In the genomic region with DNA sequence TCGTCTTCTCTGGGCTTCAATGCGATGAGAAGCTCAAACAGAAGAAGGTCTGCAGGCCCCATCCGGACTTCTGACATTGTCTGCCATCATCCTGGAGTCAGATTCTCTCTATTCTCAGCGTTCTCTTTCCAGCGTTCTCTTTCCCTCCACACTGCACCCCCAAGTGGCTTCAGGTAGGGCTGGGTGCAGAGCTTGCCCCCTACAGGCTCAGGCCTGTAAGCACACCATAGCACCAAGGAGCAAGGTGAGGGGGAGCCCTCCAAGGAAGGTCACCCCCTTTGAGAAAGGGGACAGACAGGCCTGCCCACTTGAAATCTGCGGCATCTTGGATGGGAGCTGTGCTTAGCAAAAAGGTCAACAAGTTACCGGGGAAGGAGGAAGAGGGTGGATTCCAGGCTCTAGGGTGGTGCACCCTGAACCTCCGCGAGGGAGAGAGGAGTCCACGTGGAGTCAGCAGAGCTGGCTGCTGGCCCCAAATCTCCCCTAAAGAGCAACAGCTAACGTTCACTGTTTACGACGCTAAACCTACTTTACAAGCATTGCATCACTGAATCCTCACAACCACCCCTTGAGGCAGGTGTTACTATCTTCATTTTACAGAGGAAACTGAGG, we compare ENCODE assay signal across 2 cellular contexts.
TF ChIP-seq lines count a peak whose summit lies in the region.

No MANE protein-coding gene starts in this region.

TF ChIP-seq in HCT116, 20 proteins besides CTCF, POLR2A, EP300 and RAD21:
- TF ChIP-seq, protein P1, sequence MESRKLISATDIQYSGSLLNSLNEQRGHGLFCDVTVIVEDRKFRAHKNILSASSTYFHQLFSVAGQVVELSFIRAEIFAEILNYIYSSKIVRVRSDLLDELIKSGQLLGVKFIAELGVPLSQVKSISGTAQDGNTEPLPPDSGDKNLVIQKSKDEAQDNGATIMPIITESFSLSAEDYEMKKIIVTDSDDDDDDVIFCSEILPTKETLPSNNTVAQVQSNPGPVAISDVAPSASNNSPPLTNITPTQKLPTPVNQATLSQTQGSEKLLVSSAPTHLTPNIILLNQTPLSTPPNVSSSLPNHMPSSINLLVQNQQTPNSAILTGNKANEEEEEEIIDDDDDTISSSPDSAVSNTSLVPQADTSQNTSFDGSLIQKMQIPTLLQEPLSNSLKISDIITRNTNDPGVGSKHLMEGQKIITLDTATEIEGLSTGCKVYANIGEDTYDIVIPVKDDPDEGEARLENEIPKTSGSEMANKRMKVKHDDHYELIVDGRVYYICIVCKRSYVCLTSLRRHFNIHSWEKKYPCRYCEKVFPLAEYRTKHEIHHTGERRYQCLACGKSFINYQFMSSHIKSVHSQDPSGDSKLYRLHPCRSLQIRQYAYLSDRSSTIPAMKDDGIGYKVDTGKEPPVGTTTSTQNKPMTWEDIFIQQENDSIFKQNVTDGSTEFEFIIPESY (IDR thresholded peaks at IDR 0.05; ENCODE audit: extremely low read depth, insufficient replicate concordance, low read length) = no peak
- no peak for TF ChIP-seq YY1 (IDR thresholded peaks at IDR 0.05; ENCODE audit: extremely low read depth, insufficient replicate concordance, low read depth, low read length)
- no peak for TF ChIP-seq ZNF274 (IDR thresholded peaks at IDR 0.05; ENCODE audit: low read depth, low read length)
- no peak for TF ChIP-seq POLR2AphosphoS5 (IDR thresholded peaks at IDR 0.05; ENCODE audit: low read depth, low read length)
- no peak for TF ChIP-seq CEBPB (IDR thresholded peaks at IDR 0.05; ENCODE audit: low read depth)
- no peak for TF ChIP-seq TCF7L2 (IDR thresholded peaks at IDR 0.05; ENCODE audit: borderline replicate concordance, extremely low read depth, insufficient read depth, insufficient read length)
- TF ChIP-seq, protein P2, sequence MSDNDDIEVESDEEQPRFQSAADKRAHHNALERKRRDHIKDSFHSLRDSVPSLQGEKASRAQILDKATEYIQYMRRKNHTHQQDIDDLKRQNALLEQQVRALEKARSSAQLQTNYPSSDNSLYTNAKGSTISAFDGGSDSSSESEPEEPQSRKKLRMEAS (IDR thresholded peaks at IDR 0.05) = no peak
- no peak for TF ChIP-seq SRF (IDR thresholded peaks at IDR 0.05; ENCODE audit: low read depth)
- TF ChIP-seq, protein P3, sequence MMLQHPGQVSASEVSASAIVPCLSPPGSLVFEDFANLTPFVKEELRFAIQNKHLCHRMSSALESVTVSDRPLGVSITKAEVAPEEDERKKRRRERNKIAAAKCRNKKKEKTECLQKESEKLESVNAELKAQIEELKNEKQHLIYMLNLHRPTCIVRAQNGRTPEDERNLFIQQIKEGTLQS (IDR thresholded peaks at IDR 0.05) = no peak
- TF ChIP-seq CBX3 (IDR thresholded peaks at IDR 0.05; ENCODE audit: low read depth) = no peak
- TF ChIP-seq JUND (IDR thresholded peaks at IDR 0.05) = no peak
- no peak for TF ChIP-seq FOSL1 (IDR thresholded peaks at IDR 0.05; ENCODE audit: low read depth)
- TF ChIP-seq EZH2phosphoT487 (IDR thresholded peaks at IDR 0.05; ENCODE audit: borderline replicate concordance) = no peak
- TF ChIP-seq ZFX (IDR thresholded peaks at IDR 0.05) = no peak
- TF ChIP-seq SP1 (IDR thresholded peaks at IDR 0.05; ENCODE audit: low read depth) = no peak
- TF ChIP-seq ELF1 (IDR thresholded peaks at IDR 0.05; ENCODE audit: borderline replicate concordance, low read depth) = no peak
- TF ChIP-seq SIN3A (IDR thresholded peaks at IDR 0.05; ENCODE audit: low read depth) = no peak
- TF ChIP-seq EGR1 (IDR thresholded peaks at IDR 0.05; ENCODE audit: low read depth) = no peak
- TF ChIP-seq, protein P4, sequence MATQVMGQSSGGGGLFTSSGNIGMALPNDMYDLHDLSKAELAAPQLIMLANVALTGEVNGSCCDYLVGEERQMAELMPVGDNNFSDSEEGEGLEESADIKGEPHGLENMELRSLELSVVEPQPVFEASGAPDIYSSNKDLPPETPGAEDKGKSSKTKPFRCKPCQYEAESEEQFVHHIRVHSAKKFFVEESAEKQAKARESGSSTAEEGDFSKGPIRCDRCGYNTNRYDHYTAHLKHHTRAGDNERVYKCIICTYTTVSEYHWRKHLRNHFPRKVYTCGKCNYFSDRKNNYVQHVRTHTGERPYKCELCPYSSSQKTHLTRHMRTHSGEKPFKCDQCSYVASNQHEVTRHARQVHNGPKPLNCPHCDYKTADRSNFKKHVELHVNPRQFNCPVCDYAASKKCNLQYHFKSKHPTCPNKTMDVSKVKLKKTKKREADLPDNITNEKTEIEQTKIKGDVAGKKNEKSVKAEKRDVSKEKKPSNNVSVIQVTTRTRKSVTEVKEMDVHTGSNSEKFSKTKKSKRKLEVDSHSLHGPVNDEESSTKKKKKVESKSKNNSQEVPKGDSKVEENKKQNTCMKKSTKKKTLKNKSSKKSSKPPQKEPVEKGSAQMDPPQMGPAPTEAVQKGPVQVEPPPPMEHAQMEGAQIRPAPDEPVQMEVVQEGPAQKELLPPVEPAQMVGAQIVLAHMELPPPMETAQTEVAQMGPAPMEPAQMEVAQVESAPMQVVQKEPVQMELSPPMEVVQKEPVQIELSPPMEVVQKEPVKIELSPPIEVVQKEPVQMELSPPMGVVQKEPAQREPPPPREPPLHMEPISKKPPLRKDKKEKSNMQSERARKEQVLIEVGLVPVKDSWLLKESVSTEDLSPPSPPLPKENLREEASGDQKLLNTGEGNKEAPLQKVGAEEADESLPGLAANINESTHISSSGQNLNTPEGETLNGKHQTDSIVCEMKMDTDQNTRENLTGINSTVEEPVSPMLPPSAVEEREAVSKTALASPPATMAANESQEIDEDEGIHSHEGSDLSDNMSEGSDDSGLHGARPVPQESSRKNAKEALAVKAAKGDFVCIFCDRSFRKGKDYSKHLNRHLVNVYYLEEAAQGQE (IDR thresholded peaks at IDR 0.05; ENCODE audit: low read depth) = no peak
TF ChIP-seq in HCT116: peak in this region for 0.

TF ChIP-seq in endothelial cell of umbilical vein, 7 proteins besides CTCF, POLR2A, EP300 and RAD21:
- no peak for TF ChIP-seq POLR2AphosphoS5 (IDR thresholded peaks at IDR 0.05; ENCODE audit: insufficient read depth, low read depth, low read length)
- TF ChIP-seq GATA2 (IDR thresholded peaks at IDR 0.05; ENCODE audit: insufficient read depth, insufficient read length, low read depth, low read length) = no peak
- TF ChIP-seq EZH2 (IDR thresholded peaks at IDR 0.05; ENCODE audit: borderline replicate concordance, low read depth, low read length, severe bottlenecking) = no peak
- TF ChIP-seq FOS (IDR thresholded peaks at IDR 0.05; ENCODE audit: borderline replicate concordance, insufficient read depth, low read length) = no peak
- TF ChIP-seq MYC (IDR thresholded peaks at IDR 0.05; ENCODE audit: low read depth, low read length) = no peak
- TF ChIP-seq, protein P2 (IDR thresholded peaks at IDR 0.05; ENCODE audit: insufficient read depth, insufficient read length) = no peak
- TF ChIP-seq JUN (IDR thresholded peaks at IDR 0.05; ENCODE audit: borderline replicate concordance, insufficient read depth, insufficient read length, low read depth) = no peak
